Comparison of ENCODE assay signal across 1 cellular context in genomic region chrX:108537005-108537404, GRCh38.
TF ChIP-seq lines count a peak whose summit lies in the region.

No MANE protein-coding gene starts in this region.

TF ChIP-seq in H1, 55 proteins besides CTCF, POLR2A, EP300 and RAD21 (continued from another document):
- TF ChIP-seq, protein P1, sequence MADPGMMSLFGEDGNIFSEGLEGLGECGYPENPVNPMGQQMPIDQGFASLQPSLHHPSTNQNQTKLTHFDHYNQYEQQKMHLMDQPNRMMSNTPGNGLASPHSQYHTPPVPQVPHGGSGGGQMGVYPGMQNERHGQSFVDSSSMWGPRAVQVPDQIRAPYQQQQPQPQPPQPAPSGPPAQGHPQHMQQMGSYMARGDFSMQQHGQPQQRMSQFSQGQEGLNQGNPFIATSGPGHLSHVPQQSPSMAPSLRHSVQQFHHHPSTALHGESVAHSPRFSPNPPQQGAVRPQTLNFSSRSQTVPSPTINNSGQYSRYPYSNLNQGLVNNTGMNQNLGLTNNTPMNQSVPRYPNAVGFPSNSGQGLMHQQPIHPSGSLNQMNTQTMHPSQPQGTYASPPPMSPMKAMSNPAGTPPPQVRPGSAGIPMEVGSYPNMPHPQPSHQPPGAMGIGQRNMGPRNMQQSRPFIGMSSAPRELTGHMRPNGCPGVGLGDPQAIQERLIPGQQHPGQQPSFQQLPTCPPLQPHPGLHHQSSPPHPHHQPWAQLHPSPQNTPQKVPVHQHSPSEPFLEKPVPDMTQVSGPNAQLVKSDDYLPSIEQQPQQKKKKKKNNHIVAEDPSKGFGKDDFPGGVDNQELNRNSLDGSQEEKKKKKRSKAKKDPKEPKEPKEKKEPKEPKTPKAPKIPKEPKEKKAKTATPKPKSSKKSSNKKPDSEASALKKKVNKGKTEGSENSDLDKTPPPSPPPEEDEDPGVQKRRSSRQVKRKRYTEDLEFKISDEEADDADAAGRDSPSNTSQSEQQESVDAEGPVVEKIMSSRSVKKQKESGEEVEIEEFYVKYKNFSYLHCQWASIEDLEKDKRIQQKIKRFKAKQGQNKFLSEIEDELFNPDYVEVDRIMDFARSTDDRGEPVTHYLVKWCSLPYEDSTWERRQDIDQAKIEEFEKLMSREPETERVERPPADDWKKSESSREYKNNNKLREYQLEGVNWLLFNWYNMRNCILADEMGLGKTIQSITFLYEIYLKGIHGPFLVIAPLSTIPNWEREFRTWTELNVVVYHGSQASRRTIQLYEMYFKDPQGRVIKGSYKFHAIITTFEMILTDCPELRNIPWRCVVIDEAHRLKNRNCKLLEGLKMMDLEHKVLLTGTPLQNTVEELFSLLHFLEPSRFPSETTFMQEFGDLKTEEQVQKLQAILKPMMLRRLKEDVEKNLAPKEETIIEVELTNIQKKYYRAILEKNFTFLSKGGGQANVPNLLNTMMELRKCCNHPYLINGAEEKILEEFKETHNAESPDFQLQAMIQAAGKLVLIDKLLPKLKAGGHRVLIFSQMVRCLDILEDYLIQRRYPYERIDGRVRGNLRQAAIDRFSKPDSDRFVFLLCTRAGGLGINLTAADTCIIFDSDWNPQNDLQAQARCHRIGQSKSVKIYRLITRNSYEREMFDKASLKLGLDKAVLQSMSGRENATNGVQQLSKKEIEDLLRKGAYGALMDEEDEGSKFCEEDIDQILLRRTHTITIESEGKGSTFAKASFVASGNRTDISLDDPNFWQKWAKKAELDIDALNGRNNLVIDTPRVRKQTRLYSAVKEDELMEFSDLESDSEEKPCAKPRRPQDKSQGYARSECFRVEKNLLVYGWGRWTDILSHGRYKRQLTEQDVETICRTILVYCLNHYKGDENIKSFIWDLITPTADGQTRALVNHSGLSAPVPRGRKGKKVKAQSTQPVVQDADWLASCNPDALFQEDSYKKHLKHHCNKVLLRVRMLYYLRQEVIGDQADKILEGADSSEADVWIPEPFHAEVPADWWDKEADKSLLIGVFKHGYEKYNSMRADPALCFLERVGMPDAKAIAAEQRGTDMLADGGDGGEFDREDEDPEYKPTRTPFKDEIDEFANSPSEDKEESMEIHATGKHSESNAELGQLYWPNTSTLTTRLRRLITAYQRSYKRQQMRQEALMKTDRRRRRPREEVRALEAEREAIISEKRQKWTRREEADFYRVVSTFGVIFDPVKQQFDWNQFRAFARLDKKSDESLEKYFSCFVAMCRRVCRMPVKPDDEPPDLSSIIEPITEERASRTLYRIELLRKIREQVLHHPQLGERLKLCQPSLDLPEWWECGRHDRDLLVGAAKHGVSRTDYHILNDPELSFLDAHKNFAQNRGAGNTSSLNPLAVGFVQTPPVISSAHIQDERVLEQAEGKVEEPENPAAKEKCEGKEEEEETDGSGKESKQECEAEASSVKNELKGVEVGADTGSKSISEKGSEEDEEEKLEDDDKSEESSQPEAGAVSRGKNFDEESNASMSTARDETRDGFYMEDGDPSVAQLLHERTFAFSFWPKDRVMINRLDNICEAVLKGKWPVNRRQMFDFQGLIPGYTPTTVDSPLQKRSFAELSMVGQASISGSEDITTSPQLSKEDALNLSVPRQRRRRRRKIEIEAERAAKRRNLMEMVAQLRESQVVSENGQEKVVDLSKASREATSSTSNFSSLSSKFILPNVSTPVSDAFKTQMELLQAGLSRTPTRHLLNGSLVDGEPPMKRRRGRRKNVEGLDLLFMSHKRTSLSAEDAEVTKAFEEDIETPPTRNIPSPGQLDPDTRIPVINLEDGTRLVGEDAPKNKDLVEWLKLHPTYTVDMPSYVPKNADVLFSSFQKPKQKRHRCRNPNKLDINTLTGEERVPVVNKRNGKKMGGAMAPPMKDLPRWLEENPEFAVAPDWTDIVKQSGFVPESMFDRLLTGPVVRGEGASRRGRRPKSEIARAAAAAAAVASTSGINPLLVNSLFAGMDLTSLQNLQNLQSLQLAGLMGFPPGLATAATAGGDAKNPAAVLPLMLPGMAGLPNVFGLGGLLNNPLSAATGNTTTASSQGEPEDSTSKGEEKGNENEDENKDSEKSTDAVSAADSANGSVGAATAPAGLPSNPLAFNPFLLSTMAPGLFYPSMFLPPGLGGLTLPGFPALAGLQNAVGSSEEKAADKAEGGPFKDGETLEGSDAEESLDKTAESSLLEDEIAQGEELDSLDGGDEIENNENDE (IDR thresholded peaks at IDR 0.05; ENCODE audit: insufficient replicate concordance, low read length): no peak
